1 cellular context compared by ENCODE assay signal in genomic region chr18:63016270-63016669, GRCh38.
TF ChIP-seq lines count a peak whose summit lies in the region.

No MANE protein-coding gene starts in this region.

TF ChIP-seq in GM12878, 131 proteins besides CTCF, POLR2A, EP300 and RAD21 (continued from another document):
- TF ChIP-seq MAX (IDR thresholded peaks at IDR 0.05; ENCODE audit: low read depth, low read length) (no peak), SREBF2 (IDR thresholded peaks at IDR 0.05; ENCODE audit: low read length) (no peak), STAT1 (conservative IDR thresholded peaks at IDR 0.05) (no peak), KAT2A (conservative IDR thresholded peaks at IDR 0.05; ENCODE audit: control insufficient read depth, low read depth, low read length) (no peak), RELB (IDR thresholded peaks at IDR 0.05; ENCODE audit: low read depth) (0 out of 2 replicates have a peak, but pooled peaks have one; percentile 15), MEF2A (IDR thresholded peaks at IDR 0.05; ENCODE audit: insufficient read depth, low read depth, low read length) (no peak), NBN (IDR thresholded peaks at IDR 0.05) (0 out of 2 replicates have a peak, but pooled peaks have one; percentile 29), ZNF687 (IDR thresholded peaks at IDR 0.05) (no peak), IKZF1 (conservative IDR thresholded peaks at IDR 0.05) (no peak), BCL3 (IDR thresholded peaks at IDR 0.05; ENCODE audit: borderline replicate concordance, insufficient read depth, low read depth, low read length, poor library complexity, severe bottlenecking) (no peak), POLR2AphosphoS2 (IDR thresholded peaks at IDR 0.05; ENCODE audit: low read depth, low read length) (no peak), ZZZ3 (IDR thresholded peaks at IDR 0.05; ENCODE audit: control insufficient read depth, insufficient read length, low read depth) (no peak), SPI1 (IDR thresholded peaks at IDR 0.05; ENCODE audit: borderline replicate concordance, insufficient read depth, low read depth, low read length) (no peak), BRCA1 (IDR thresholded peaks at IDR 0.05; ENCODE audit: low read depth, low read length) (no peak), CBX3 (IDR thresholded peaks at IDR 0.05; ENCODE audit: borderline replicate concordance, low read depth) (no peak), HSF1 (IDR thresholded peaks at IDR 0.05; ENCODE audit: low read depth, low read length) (no peak), IRF5 (IDR thresholded peaks at IDR 0.05; ENCODE audit: borderline replicate concordance) (no peak), TCF7 (IDR thresholded peaks at IDR 0.05; ENCODE audit: borderline replicate concordance) (no peak), ZNF217 (IDR thresholded peaks at IDR 0.05) (no peak), BCLAF1 (IDR thresholded peaks at IDR 0.05) (no peak), CREB1 (IDR thresholded peaks at IDR 0.05; ENCODE audit: low read depth) (no peak), POU2F2 (IDR thresholded peaks at IDR 0.05; ENCODE audit: borderline replicate concordance, low read depth, low read length) (no peak), SMC3 (IDR thresholded peaks at IDR 0.05; ENCODE audit: borderline replicate concordance, low read length) (peak; percentile 97), YY1 (IDR thresholded peaks at IDR 0.05; ENCODE audit: low read depth, low read length) (0 out of 2 replicates have a peak, but pooled peaks have one; percentile 42), SUZ12 (IDR thresholded peaks at IDR 0.05; ENCODE audit: unreplicated experiment) (no peak), PML (IDR thresholded peaks at IDR 0.05; ENCODE audit: low read length) (no peak), MLLT1 (IDR thresholded peaks at IDR 0.05) (no peak), GABPA (IDR thresholded peaks at IDR 0.05; ENCODE audit: low read depth) (no peak), CREM (IDR thresholded peaks at IDR 0.05; ENCODE audit: low read depth) (peak; percentile 35; the same call in 1 of the 2 replicates), ZNF384 (IDR thresholded peaks at IDR 0.05; ENCODE audit: borderline replicate concordance, low read depth, low read length) (peak; percentile 87), BHLHE40 (IDR thresholded peaks at IDR 0.05; ENCODE audit: borderline replicate concordance in 1 of 2, low read depth in 2 of 2, low read length in 1 of 2) (no peak), PAX5 (IDR thresholded peaks at IDR 0.05; ENCODE audit: borderline replicate concordance, low read depth, low read length) (no peak)
